28 cellular contexts compared by ENCODE assay signal in the genomic region with DNA sequence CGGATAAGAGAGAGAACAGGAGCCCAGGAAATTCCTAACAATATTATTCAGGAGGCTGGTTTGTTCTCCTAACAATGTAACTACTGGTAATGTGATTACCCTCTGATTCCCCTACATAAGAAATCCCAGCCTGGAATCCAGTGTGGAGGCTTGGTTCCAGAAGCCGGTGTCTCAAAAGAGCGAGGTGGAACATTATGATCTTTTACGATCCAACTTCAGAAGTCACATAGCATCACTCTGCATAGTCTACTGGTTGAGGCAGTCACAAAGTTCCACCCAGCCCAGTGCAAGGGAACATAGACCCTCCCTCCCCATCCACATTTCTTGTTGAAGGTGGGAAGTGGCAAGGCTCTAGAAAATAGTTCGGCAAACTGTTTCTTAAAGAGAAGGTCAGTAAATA.
"Had no signal": no experiment of that assay in that cellular context is flagged by ENCODE, and none has a peak within 500 bp of the region (broad histone marks: within the 10 kb centered on the region; RNA-seq: fewer than 3 reads in every experiment).

No MANE protein-coding gene starts in this region.

- FAIRE-seq: colon, endometrium, endothelial cell of umbilical vein, frontal cortex had no signal

- H3K9me3 ChIP-seq: colonic mucosa, esophagus muscularis mucosa, esophagus squamous epithelium, gastroesophageal sphincter, heart left ventricle, heart right ventricle had no signal

- H3K27me3 Mint-ChIP-seq: dendritic cell treated with granulocyte-macrophage colony-stimulating factor and Interleukin-4, amounts not matched to agents 40 ng/mL and 50 ng/mL, for 4 days had no signal

- ATAC-seq: effector memory CD8-positive, alpha-beta T cell; esophagus mucosa; foreskin keratinocyte; gastroesophageal sphincter; heart left ventricle had no signal

- H3K4me3 Mint-ChIP-seq: dendritic cell treated with granulocyte-macrophage colony-stimulating factor and Interleukin-4, amounts not matched to agents 40 ng/mL and 50 ng/mL, for 4 days; effector memory CD8-positive, alpha-beta T cell; endodermal cell had no signal

- H3K4me3 ChIP-seq: colonic mucosa, coronary artery, dorsolateral prefrontal cortex, esophagus muscularis mucosa, esophagus squamous epithelium, gastroesophageal sphincter, heart left ventricle, heart right ventricle had no signal

- H3K4me1 ChIP-seq: colonic mucosa had no signal

- H3K27ac ChIP-seq: colonic mucosa, coronary artery, dorsolateral prefrontal cortex, epithelial cell of prostate, esophagus muscularis mucosa, esophagus squamous epithelium, foreskin keratinocyte, gastroesophageal sphincter, heart left ventricle, heart right ventricle had no signal

- H3K27ac Mint-ChIP-seq: dendritic cell treated with granulocyte-macrophage colony-stimulating factor and Interleukin-4, amounts not matched to agents 40 ng/mL and 50 ng/mL, for 4 days; effector memory CD8-positive, alpha-beta T cell; endodermal cell had no signal

- H3K36me3 ChIP-seq: colonic mucosa, esophagus muscularis mucosa, esophagus squamous epithelium, gastroesophageal sphincter, heart left ventricle, heart right ventricle had no signal

- DNase-seq: colonic mucosa; cortex of kidney; dermis blood vessel endothelial cell; dorsolateral prefrontal cortex; effector CD4-positive, alpha-beta T cell; effector CD8-positive, alpha-beta T cell; effector memory CD4-positive, alpha-beta T cell; effector memory CD8-positive, alpha-beta T cell; endodermal cell; erythroblast; esophagus squamous epithelium; foreskin fibroblast; foreskin keratinocyte; foreskin melanocyte; glutamatergic neuron; head of caudate nucleus; heart left ventricle; heart right ventricle had no signal

- H3K27me3 ChIP-seq: colonic mucosa, esophagus muscularis mucosa, esophagus squamous epithelium, foreskin keratinocyte, gastroesophageal sphincter, heart left ventricle, heart right ventricle had no signal

- H3K9me3 Mint-ChIP-seq: effector memory CD8-positive, alpha-beta T cell had no signal
